In genomic region chr14:24665440-24665991, GRCh38 we compare ENCODE assay signal across 8 cellular contexts. TPM values are rescaled to one million over a fixed set of nuclear protein-coding genes. Genes with fewer than 3 reads are reported as not detected.
A peak's percentile ranks its signal among the peaks of the same experiment; 100 is the strongest.
DNase-seq lines count a peak whose midpoint lies in the region; ATAC-seq and TF ChIP-seq lines count a peak whose summit lies in the region.

No MANE protein-coding gene starts in this region.

- WGBS in sigmoid colon, 2 donors: 36 to 46% methylated on average over 4 of the region's 4 CpGs

- DNase-seq in effector memory CD8-positive, alpha-beta T cell: no peak
- DNase-seq in dermis blood vessel endothelial cell (no peak), A673 (ENCODE audit: low spot score) (no peak), sigmoid colon (no peak), hypothalamus (lab: John Stamatoyannopoulos, UW) (no peak)

- POLR2A ChIA-PET in A673 (lab: Charles Lee; ENCODE audit: low non-redundant PET): interaction anchor here (0.6 kb wide), 1 partner anchor 8 kb away, joined by 4 read pairs; no protein-coding TSS in a partner anchor

- peak; percentile 94 for ATAC-seq in GM18502 (IDR thresholded peaks at IDR 0.05; ENCODE audit: poor library complexity, unreplicated experiment)
- ATAC-seq in GM21515 (IDR thresholded peaks at IDR 0.05; ENCODE audit: unreplicated experiment): peak; percentile 87
- peak; percentile 93 for ATAC-seq in HG03575 (IDR thresholded peaks at IDR 0.05; ENCODE audit: extremely low read depth, insufficient number of reproducible peaks, low FRiP score, unreplicated experiment)
- ATAC-seq in effector memory CD8-positive, alpha-beta T cell (replicated peaks): peak; percentile 88

- H3K4me3 ChIP-seq in A673 (ENCODE audit: low read depth, low read length, poor library complexity, severe bottlenecking): no peak overlapping the region
- H3K4me3 ChIP-seq in sigmoid colon: no peak overlapping the region

- peaks cover 44 to 66% of the 10 kb centered on the region in 2 donors for H3K4me1 Mint-ChIP-seq in effector memory CD8-positive, alpha-beta T cell (ENCODE audit: low read depth in 2 of 2)

- no peaks in the 10 kb centered on the region for H3K36me3 ChIP-seq in A673 (ENCODE audit: insufficient read depth, low read length, poor library complexity, severe bottlenecking)
- no peaks in the 10 kb centered on the region for H3K36me3 ChIP-seq in sigmoid colon

- CTCF ChIA-PET in A673 (lab: Charles Lee): no interaction called here

- no peak for TF ChIP-seq EP300 in sigmoid colon (IDR thresholded peaks at IDR 0.05)

- H3K4me1 ChIP-seq in A673 (ENCODE audit: insufficient read depth, low read length, poor library complexity, severe bottlenecking) (no peaks in the 10 kb centered on the region), sigmoid colon (no peaks in the 10 kb centered on the region)

- no peaks in the 10 kb centered on the region for H3K9me3 ChIP-seq in A673 (ENCODE audit: low read depth, low read length, poor library complexity, severe bottlenecking)
- no peaks in the 10 kb centered on the region for H3K9me3 ChIP-seq in sigmoid colon

- peaks cover 4% of the 10 kb centered on the region for H3K36me3 Mint-ChIP-seq in effector memory CD8-positive, alpha-beta T cell (ENCODE audit: insufficient read depth)

- H3K27me3 ChIP-seq in A673 (replicated peaks; ENCODE audit: insufficient read depth, low read depth, low read length, poor library complexity): no peaks in the 10 kb centered on the region
- H3K27me3 ChIP-seq in sigmoid colon: no peaks in the 10 kb centered on the region

- H3K4me3 Mint-ChIP-seq in effector memory CD8-positive, alpha-beta T cell: peak overlapping the region; percentile 66 to 73

- intact Hi-C loops in A673 (cut with micrococcal nuclease; ENCODE audit: unreplicated experiment): no loop called here
- intact Hi-C loops in sigmoid colon (cut with DNase I): no loop called here

- no TSS peak for BruUV-seq in A673 (replicated peaks; lab: Mats Ljungman, UMichigan)

- no peaks in the 10 kb centered on the region for H3K27me3 Mint-ChIP-seq in effector memory CD8-positive, alpha-beta T cell

- no peak overlapping the region for H3K27ac ChIP-seq in A673 (ENCODE audit: low read depth, low read length, poor library complexity, severe bottlenecking)
- no peak overlapping the region for H3K27ac ChIP-seq in sigmoid colon

- TF ChIP-seq POLR2A in sigmoid colon (IDR thresholded peaks at IDR 0.05): no peak

- H3K9me3 Mint-ChIP-seq in effector memory CD8-positive, alpha-beta T cell: no peaks in the 10 kb centered on the region

- TF ChIP-seq CTCF in A673 (conservative IDR thresholded peaks at IDR 0.05; ENCODE audit: low read depth, low read length): no peak
- TF ChIP-seq CTCF in sigmoid colon (IDR thresholded peaks at IDR 0.05): no peak

- peak overlapping the region; percentile 23 to 67 for H3K27ac Mint-ChIP-seq in effector memory CD8-positive, alpha-beta T cell

RNA-seq across cellular contexts. Expression of gene GZMB, which starts 31.5 kb away (rescaled TPM):
- total RNA-seq in dermis blood vessel endothelial cell (not detected in 2 replicates), A673 (2021) (not detected in 2 replicates), sigmoid colon (1 to 10 TPM in 1 of 4 donors, not detected in 3; 1.5 TPM)
- 1 to 10 TPM in 2 of 3 donors, not detected in 1; 3.2 to 8.0 TPM for polyA plus RNA-seq in sigmoid colon

RNA-seq across cellular contexts. Expression of gene GZMH, which starts 56.0 kb away (rescaled TPM):
- not detected in 2 replicates for total RNA-seq in dermis blood vessel endothelial cell
- total RNA-seq in A673 (2021): not detected in 2 replicates
- total RNA-seq in sigmoid colon: 1 to 10 TPM in 1 of 4 donors, not detected in 3; 2.5 TPM
- polyA plus RNA-seq in sigmoid colon: 1 to 10 TPM in 1 of 3 donors, not detected in 2; 1.7 TPM
